In genomic region chr20:1920252-1920651, GRCh38 we compare ENCODE assay signal across 19 cellular contexts.
DNase-seq lines count a peak whose midpoint lies in the region; TF ChIP-seq lines count a peak whose summit lies in the region.
"Had no signal": no experiment of that assay in that cellular context is flagged by ENCODE, and none has a peak within 500 bp of the region (broad histone marks: within the 10 kb centered on the region; RNA-seq: fewer than 3 reads in every experiment).

No MANE protein-coding gene starts in this region.

- H3K4me1 Mint-ChIP-seq in nephron progenitor cell = peaks cover 23% of the 10 kb centered on the region
- H3K4me1 Mint-ChIP-seq: brain had no signal

- peak overlapping the region; percentile 23 for H3K27ac Mint-ChIP-seq in nephron progenitor cell
- H3K27ac Mint-ChIP-seq: activated naive CD8-positive, alpha-beta T cell; activated T-cell treated with anti-CD3 and anti-CD28 coated beads, Interleukin-2, amount 50 U/mL, for 72 hours; CD8-positive, alpha-beta T cell had no signal

- no peak for TF ChIP-seq CTCF in nephron progenitor cell (IDR thresholded peaks at IDR 0.05)

- H3K36me3 Mint-ChIP-seq in nephron progenitor cell (ENCODE audit: low read depth) = peaks cover 19% of the 10 kb centered on the region
- H3K36me3 Mint-ChIP-seq: activated naive CD8-positive, alpha-beta T cell; CD8-positive, alpha-beta T cell had no signal

- H3K9me3 Mint-ChIP-seq in nephron progenitor cell = no peaks in the 10 kb centered on the region
- H3K9me3 Mint-ChIP-seq: activated T-cell treated with anti-CD3 and anti-CD28 coated beads, Interleukin-2, amount 50 U/mL, for 72 hours; brain; CD8-positive, alpha-beta T cell had no signal

- peak; percentile 12 for DNase-seq in EH (ENCODE audit: low read depth)
- peak; percentile 91 for DNase-seq in HK-2 (ENCODE audit: unreplicated experiment)
- DNase-seq in glomerular visceral epithelial cell (ENCODE audit: extremely low spot score) = peak; percentile 95
- no peak for DNase-seq in nephron progenitor cell
- no peak for DNase-seq in OCI-M1 (lab: John Stamatoyannopoulos, UW)
- DNase-seq in NCI-H2171 treated with DMSO at 0.1 percent for 48 hours (lab: John Stamatoyannopoulos, UW) = no peak
- DNase-seq in amniotic stem cell (lab: John Stamatoyannopoulos, UW) = no peak
- no peak for DNase-seq in NCI-H345 treated with DMSO at 0.1 percent for 48 hours (lab: John Stamatoyannopoulos, UW; ENCODE audit: unreplicated experiment)
- DNase-seq: activated CD4-positive, alpha-beta T cell treated with anti-CD3 and anti-CD28 coated beads for 1 hour; activated T-cell treated with anti-CD3 and anti-CD28 coated beads, Interleukin-2, amount 50 U/mL, for 72 hours; CD8-positive, alpha-beta T cell; DND-41; KG1; left cardiac atrium; NCI-H2029 treated with DMSO at 0.1 percent for 48 hours; NCI-H510A; stimulated activated CD4-positive, alpha-beta T cell treated with anti-CD3 and anti-CD28 coated beads, Interleukin-15, amount 100 ng/mL, for 24 hours had no signal

- no peak overlapping the region for H3K4me3 Mint-ChIP-seq in nephron progenitor cell
- H3K4me3 Mint-ChIP-seq: activated naive CD8-positive, alpha-beta T cell; activated T-cell treated with anti-CD3 and anti-CD28 coated beads, Interleukin-2, amount 50 U/mL, for 72 hours; brain; CD8-positive, alpha-beta T cell had no signal

- no peaks in the 10 kb centered on the region for H3K27me3 Mint-ChIP-seq in nephron progenitor cell (ENCODE audit: low read depth, poor library complexity)
- H3K27me3 Mint-ChIP-seq: activated naive CD8-positive, alpha-beta T cell; brain had no signal

Comparison
In these comparisons a context has a peak if more than half of its experiments do, and no peak if none do; other contexts are left out.
1. DNase-seq: peak in EH (single experiment), HK-2 (single experiment) and glomerular visceral epithelial cell (single experiment); none in nephron progenitor cell (single experiment), OCI-M1 (single experiment), NCI-H2171 treated with DMSO at 0.1 percent for 48 hours (single experiment), amniotic stem cell (single experiment) and NCI-H345 treated with DMSO at 0.1 percent for 48 hours (single experiment).